In the genomic region with DNA sequence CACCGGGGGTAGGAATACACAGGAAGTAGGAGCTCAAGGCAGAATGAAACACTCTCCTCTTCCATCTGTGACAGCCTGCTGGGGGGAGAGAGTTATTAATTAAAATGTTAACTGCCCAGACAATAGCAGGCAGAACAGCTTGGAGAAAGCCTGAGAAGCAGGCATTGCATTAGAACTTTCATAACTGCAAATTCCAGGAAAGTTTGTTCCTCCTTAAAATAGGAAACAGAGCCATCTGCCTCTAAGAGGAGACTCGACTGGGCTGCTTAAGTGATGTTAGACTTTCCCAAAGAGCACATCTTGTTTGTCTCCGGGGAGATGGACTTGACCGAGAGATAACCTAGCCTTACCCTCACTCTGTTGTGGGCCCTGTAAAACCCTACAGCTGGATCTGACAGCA, we compare ENCODE assay signal across 1 cellular context.
TF ChIP-seq lines count a peak whose summit lies in the region.

No MANE protein-coding gene starts in this region.

TF ChIP-seq in GM23338, 12 proteins besides CTCF, POLR2A, EP300 and RAD21:
- TF ChIP-seq, protein P1, sequence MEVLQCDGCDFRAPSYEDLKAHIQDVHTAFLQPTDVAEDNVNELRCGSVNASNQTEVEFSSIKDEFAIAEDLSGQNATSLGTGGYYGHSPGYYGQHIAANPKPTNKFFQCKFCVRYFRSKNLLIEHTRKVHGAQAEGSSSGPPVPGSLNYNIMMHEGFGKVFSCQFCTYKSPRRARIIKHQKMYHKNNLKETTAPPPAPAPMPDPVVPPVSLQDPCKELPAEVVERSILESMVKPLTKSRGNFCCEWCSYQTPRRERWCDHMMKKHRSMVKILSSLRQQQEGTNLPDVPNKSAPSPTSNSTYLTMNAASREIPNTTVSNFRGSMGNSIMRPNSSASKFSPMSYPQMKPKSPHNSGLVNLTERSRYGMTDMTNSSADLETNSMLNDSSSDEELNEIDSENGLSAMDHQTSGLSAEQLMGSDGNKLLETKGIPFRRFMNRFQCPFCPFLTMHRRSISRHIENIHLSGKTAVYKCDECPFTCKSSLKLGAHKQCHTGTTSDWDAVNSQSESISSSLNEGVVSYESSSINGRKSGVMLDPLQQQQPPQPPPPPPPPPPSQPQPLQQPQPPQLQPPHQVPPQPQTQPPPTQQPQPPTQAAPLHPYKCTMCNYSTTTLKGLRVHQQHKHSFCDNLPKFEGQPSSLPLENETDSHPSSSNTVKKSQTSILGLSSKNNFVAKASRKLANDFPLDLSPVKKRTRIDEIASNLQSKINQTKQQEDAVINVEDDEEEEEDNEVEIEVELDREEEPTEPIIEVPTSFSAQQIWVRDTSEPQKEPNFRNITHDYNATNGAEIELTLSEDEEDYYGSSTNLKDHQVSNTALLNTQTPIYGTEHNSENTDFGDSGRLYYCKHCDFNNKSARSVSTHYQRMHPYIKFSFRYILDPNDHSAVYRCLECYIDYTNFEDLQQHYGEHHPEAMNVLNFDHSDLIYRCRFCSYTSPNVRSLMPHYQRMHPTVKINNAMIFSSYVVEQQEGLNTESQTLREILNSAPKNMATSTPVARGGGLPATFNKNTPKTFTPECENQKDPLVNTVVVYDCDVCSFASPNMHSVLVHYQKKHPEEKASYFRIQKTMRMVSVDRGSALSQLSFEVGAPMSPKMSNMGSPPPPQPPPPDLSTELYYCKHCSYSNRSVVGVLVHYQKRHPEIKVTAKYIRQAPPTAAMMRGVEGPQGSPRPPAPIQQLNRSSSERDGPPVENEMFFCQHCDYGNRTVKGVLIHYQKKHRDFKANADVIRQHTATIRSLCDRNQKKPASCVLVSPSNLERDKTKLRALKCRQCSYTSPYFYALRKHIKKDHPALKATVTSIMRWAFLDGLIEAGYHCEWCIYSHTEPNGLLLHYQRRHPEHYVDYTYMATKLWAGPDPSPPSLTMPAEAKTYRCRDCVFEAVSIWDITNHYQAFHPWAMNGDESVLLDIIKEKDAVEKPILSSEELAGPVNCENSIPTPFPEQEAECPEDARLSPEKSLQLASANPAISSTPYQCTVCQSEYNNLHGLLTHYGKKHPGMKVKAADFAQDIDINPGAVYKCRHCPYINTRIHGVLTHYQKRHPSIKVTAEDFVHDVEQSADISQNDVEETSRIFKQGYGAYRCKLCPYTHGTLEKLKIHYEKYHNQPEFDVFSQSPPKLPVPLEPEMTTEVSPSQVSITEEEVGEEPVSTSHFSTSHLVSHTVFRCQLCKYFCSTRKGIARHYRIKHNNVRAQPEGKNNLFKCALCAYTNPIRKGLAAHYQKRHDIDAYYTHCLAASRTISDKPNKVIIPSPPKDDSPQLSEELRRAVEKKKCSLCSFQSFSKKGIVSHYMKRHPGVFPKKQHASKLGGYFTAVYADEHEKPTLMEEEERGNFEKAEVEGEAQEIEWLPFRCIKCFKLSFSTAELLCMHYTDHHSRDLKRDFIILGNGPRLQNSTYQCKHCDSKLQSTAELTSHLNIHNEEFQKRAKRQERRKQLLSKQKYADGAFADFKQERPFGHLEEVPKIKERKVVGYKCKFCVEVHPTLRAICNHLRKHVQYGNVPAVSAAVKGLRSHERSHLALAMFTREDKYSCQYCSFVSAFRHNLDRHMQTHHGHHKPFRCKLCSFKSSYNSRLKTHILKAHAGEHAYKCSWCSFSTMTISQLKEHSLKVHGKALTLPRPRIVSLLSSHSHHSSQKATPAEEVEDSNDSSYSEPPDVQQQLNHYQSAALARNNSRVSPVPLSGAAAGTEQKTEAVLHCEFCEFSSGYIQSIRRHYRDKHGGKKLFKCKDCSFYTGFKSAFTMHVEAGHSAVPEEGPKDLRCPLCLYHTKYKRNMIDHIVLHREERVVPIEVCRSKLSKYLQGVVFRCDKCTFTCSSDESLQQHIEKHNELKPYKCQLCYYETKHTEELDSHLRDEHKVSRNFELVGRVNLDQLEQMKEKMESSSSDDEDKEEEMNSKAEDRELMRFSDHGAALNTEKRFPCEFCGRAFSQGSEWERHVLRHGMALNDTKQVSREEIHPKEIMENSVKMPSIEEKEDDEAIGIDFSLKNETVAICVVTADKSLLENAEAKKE (CRISPR knock-in tag; IDR thresholded peaks at IDR 0.05) = no peak
- TF ChIP-seq NANOG (IDR thresholded peaks at IDR 0.05; ENCODE audit: borderline replicate concordance) (no peak), REST (IDR thresholded peaks at IDR 0.05; ENCODE audit: unreplicated experiment) (no peak), ZNF331 (CRISPR knock-in tag; IDR thresholded peaks at IDR 0.05; ENCODE audit: low read depth) (no peak), STAT1 (IDR thresholded peaks at IDR 0.05; ENCODE audit: unreplicated experiment) (no peak), ETS1 (IDR thresholded peaks at IDR 0.05) (no peak), EZH2 (IDR thresholded peaks at IDR 0.05; ENCODE audit: low read depth, unreplicated experiment) (no peak), ZNF114 (CRISPR knock-in tag; IDR thresholded peaks at IDR 0.05) (no peak), POLR2AphosphoS5 (IDR thresholded peaks at IDR 0.05; ENCODE audit: low read depth) (no peak), CREB1 (CRISPR knock-in tag; IDR thresholded peaks at IDR 0.05; ENCODE audit: low read depth) (no peak), EZH2phosphoT487 (IDR thresholded peaks at IDR 0.05; ENCODE audit: unreplicated experiment) (no peak), JUNB (IDR thresholded peaks at IDR 0.05; ENCODE audit: unreplicated experiment) (no peak)
TF ChIP-seq in GM23338: peak in this region for 0.
